ENCODE assay signal across 8 cellular contexts in genomic region chr2:37652199-37652640, GRCh38. TPM values are rescaled to one million over a fixed set of nuclear protein-coding genes. Genes with fewer than 3 reads are reported as not detected.
DNase-seq lines count a peak whose midpoint lies in the region; ATAC-seq and TF ChIP-seq lines count a peak whose summit lies in the region.

No MANE protein-coding gene starts in this region.

- H3K9me3 Mint-ChIP-seq in CD4-positive, CD25-positive, alpha-beta regulatory T cell: no peaks in the 10 kb centered on the region

- H3K4me3 Mint-ChIP-seq in CD4-positive, CD25-positive, alpha-beta regulatory T cell: peak overlapping the region in 1 of 4 donors; percentile 71

- no peak for DNase-seq in CD4-positive, CD25-positive, alpha-beta regulatory T cell
- DNase-seq in LHCN-M2 (ENCODE audit: low read depth): peak; percentile 99
- peak; percentile 42 to 98 for DNase-seq in cardiac fibroblast (ENCODE audit: low read depth in 2 of 2)
- no peak for DNase-seq in left lobe of liver (ENCODE audit: low spot score)
- DNase-seq in Kasumi-1 (lab: John Stamatoyannopoulos, UW): no peak

- no peak for ATAC-seq in CD4-positive, CD25-positive, alpha-beta regulatory T cell (ENCODE audit: low read depth in 2 of 2)
- ATAC-seq in left lobe of liver (no peak), GM21360 (IDR thresholded peaks at IDR 0.05; ENCODE audit: unreplicated experiment) (no peak), HG02759 (IDR thresholded peaks at IDR 0.05; ENCODE audit: unreplicated experiment) (no peak)

- H3K36me3 ChIP-seq in CD4-positive, CD25-positive, alpha-beta regulatory T cell (ENCODE audit: control insufficient read depth, insufficient read depth, low read length): peaks cover 12% of the 10 kb centered on the region
- H3K36me3 ChIP-seq in neutrophil: peaks cover 45% of the 10 kb centered on the region

- H3K27ac Mint-ChIP-seq in CD4-positive, CD25-positive, alpha-beta regulatory T cell: peak overlapping the region; percentile 83 to 91 (median 90)

- H3K9me3 ChIP-seq in CD4-positive, CD25-positive, alpha-beta regulatory T cell (ENCODE audit: control insufficient read depth in 2 of 2, low read length in 2 of 2): no peaks in the 10 kb centered on the region
- no peaks in the 10 kb centered on the region for H3K9me3 ChIP-seq in neutrophil

- no peaks in the 10 kb centered on the region for H3K27me3 Mint-ChIP-seq in CD4-positive, CD25-positive, alpha-beta regulatory T cell

- H3K36me3 Mint-ChIP-seq in CD4-positive, CD25-positive, alpha-beta regulatory T cell: peaks cover 29% of the 10 kb centered on the region

- peaks cover 41 to 97% (median 78%) of the 10 kb centered on the region in 4 donors for H3K4me1 Mint-ChIP-seq in CD4-positive, CD25-positive, alpha-beta regulatory T cell

- TF ChIP-seq CTCF in cardiac fibroblast (IDR thresholded peaks at IDR 0.05; ENCODE audit: low read depth, low read length) (no peak), neutrophil (IDR thresholded peaks at IDR 0.05) (no peak)

- H3K4me3 ChIP-seq in CD4-positive, CD25-positive, alpha-beta regulatory T cell (ENCODE audit: low read depth, low read length): no peak overlapping the region
- H3K4me3 ChIP-seq in cardiac fibroblast (replicated peaks in 1 of 2; ENCODE audit: low read depth in 2 of 2, low read length in 2 of 2) (no peak overlapping the region), neutrophil (ENCODE audit: low read depth in 1 of 2, low read length in 1 of 2) (peak overlapping the region in 1 of 2 experiments; percentile 48)

- peaks cover 89% of the 10 kb centered on the region for H3K4me1 ChIP-seq in CD4-positive, CD25-positive, alpha-beta regulatory T cell (ENCODE audit: control insufficient read depth, insufficient read depth, low read length, poor library complexity, severe bottlenecking)
- H3K4me1 ChIP-seq in neutrophil (ENCODE audit: control insufficient read depth in 1 of 2, insufficient read depth in 1 of 2, low read depth in 1 of 2, low read length in 1 of 2): peaks cover 97 to 100% of the 10 kb centered on the region in 2 experiments

- no peak overlapping the region for H3K27ac ChIP-seq in CD4-positive, CD25-positive, alpha-beta regulatory T cell (ENCODE audit: insufficient read depth, low read length, poor library complexity, severe bottlenecking)
- peak overlapping the region; percentile 96 for H3K27ac ChIP-seq in neutrophil

- H3K27me3 ChIP-seq in CD4-positive, CD25-positive, alpha-beta regulatory T cell (ENCODE audit: control insufficient read depth, insufficient read depth, low read length): no peaks in the 10 kb centered on the region
- H3K27me3 ChIP-seq in neutrophil: no peaks in the 10 kb centered on the region

RNA-seq across cellular contexts. Expression of gene CDC42EP3, which starts 19.2 kb away (rescaled TPM):
- total RNA-seq in CD4-positive, CD25-positive, alpha-beta regulatory T cell: 36.4 TPM
- 10 to 100 TPM; 57.9 to 81.4 (median 68.5) TPM for polyA plus RNA-seq in CD4-positive, CD25-positive, alpha-beta regulatory T cell
- total RNA-seq in LHCN-M2 (2014; rRNA removed): 230 and 308 TPM in 2 replicates
- 222 TPM for polyA plus RNA-seq in LHCN-M2 (2012)
- total RNA-seq in left lobe of liver: 3.4 TPM

Comparison
In these comparisons a context has a peak if more than half of its experiments do, and no peak if none do; other contexts are left out.
1. DNase-seq: peak in LHCN-M2 (single experiment) and cardiac fibroblast (2 of 2); none in CD4-positive, CD25-positive, alpha-beta regulatory T cell (0 of 3), left lobe of liver (single experiment) and Kasumi-1 (0 of 2).